In genomic region chr10:23070819-23071218, GRCh38 we compare ENCODE assay signal across 15 cellular contexts. TPM values are rescaled to one million over a fixed set of nuclear protein-coding genes. Genes with fewer than 3 reads are reported as not detected.
A peak's percentile ranks its signal among the peaks of the same experiment; 100 is the strongest.
DNase-seq lines count a peak whose midpoint lies in the region; ATAC-seq lines count a peak whose summit lies in the region.
"Had no signal": no experiment of that assay in that cellular context is flagged by ENCODE, and none has a peak within 500 bp of the region (broad histone marks: within the 10 kb centered on the region; RNA-seq: fewer than 3 reads in every experiment).

No MANE protein-coding gene starts in this region.

- H3K4me3 Mint-ChIP-seq in activated CD4-positive, alpha-beta T cell treated with anti-CD3 and anti-CD28 coated beads, Interleukin-2, amount 10 ng/mL, durations not matched to agents 7 days and 5 days = no peak overlapping the region
- H3K4me3 Mint-ChIP-seq: activated CD8-positive, alpha-beta T cell treated with anti-CD3 and anti-CD28 coated beads for 36 hours had no signal

- CTCF ChIA-PET in activated CD4-positive, alpha-beta T cell treated with anti-CD3 and anti-CD28 coated beads, Interleukin-2, amount 10 ng/mL, durations not matched to agents 7 days and 5 days (lab: Charles Lee) = interaction anchor here (0.6 kb wide), 1 partner anchor 1071 kb away, joined by 3 read pairs; no protein-coding TSS in a partner anchor

- no peaks in the 10 kb centered on the region for H3K9me3 Mint-ChIP-seq in activated CD4-positive, alpha-beta T cell treated with anti-CD3 and anti-CD28 coated beads, Interleukin-2, amount 10 ng/mL, durations not matched to agents 7 days and 5 days
- H3K9me3 Mint-ChIP-seq: activated CD8-positive, alpha-beta T cell treated with anti-CD3 and anti-CD28 coated beads for 36 hours had no signal

- no peaks in the 10 kb centered on the region for H3K27me3 ChIP-seq in thymus (ENCODE audit: control insufficient read depth, insufficient read depth)
- H3K27me3 ChIP-seq: dorsolateral prefrontal cortex, upper lobe of left lung had no signal

- DNase-seq in NCI-H82 (lab: John Stamatoyannopoulos, UW) (peak; percentile 1), NCI-H82 treated with DMSO at 0.1 percent for 48 hours (lab: John Stamatoyannopoulos, UW; ENCODE audit: unreplicated experiment) (no peak), NCI-H2029 (lab: John Stamatoyannopoulos, UW) (peak; percentile 79), NCI-H526 (lab: John Stamatoyannopoulos, UW) (no peak)
- no peak for DNase-seq in activated naive CD4-positive, alpha-beta T cell treated with anti-CD3 and anti-CD28 coated beads, Interleukin-2, amount 50 U/mL, for 16 hours
- no peak for DNase-seq in activated CD4-positive, alpha-beta T cell treated with anti-CD3 and anti-CD28 coated beads, Interleukin-2, amount 10 ng/mL, durations not matched to agents 7 days and 5 days
- DNase-seq: activated CD8-positive, alpha-beta T cell treated with anti-CD3 and anti-CD28 coated beads for 36 hours; dorsolateral prefrontal cortex; Karpas-422; mucosa of descending colon; psoas muscle; T1000; upper lobe of left lung had no signal

- POLR2A ChIA-PET in activated CD4-positive, alpha-beta T cell treated with anti-CD3 and anti-CD28 coated beads, Interleukin-2, amount 10 ng/mL, durations not matched to agents 7 days and 5 days (lab: Charles Lee) = no interaction called here

- H3K27ac Mint-ChIP-seq in activated CD4-positive, alpha-beta T cell treated with anti-CD3 and anti-CD28 coated beads, Interleukin-2, amount 10 ng/mL, durations not matched to agents 7 days and 5 days = no peak overlapping the region
- H3K27ac Mint-ChIP-seq: activated CD8-positive, alpha-beta T cell treated with anti-CD3 and anti-CD28 coated beads for 36 hours had no signal

- peaks cover 1% of the 10 kb centered on the region for H3K27me3 Mint-ChIP-seq in activated CD4-positive, alpha-beta T cell treated with anti-CD3 and anti-CD28 coated beads, Interleukin-2, amount 10 ng/mL, durations not matched to agents 7 days and 5 days

- ATAC-seq in HG02885 (IDR thresholded peaks at IDR 0.05; ENCODE audit: poor library complexity, unreplicated experiment) = peak; percentile 68
- ATAC-seq: activated CD8-positive, alpha-beta T cell treated with anti-CD3 and anti-CD28 coated beads for 36 hours; mucosa of descending colon had no signal

- H3K4me1 Mint-ChIP-seq in activated CD4-positive, alpha-beta T cell treated with anti-CD3 and anti-CD28 coated beads, Interleukin-2, amount 10 ng/mL, durations not matched to agents 7 days and 5 days = peaks cover 2% of the 10 kb centered on the region

- no peaks in the 10 kb centered on the region for H3K36me3 Mint-ChIP-seq in activated CD4-positive, alpha-beta T cell treated with anti-CD3 and anti-CD28 coated beads, Interleukin-2, amount 10 ng/mL, durations not matched to agents 7 days and 5 days (ENCODE audit: low read depth)

- no peaks in the 10 kb centered on the region for H3K4me1 ChIP-seq in thymus (ENCODE audit: control insufficient read depth, insufficient read depth, low read length)

- no peaks in the 10 kb centered on the region for H3K36me3 ChIP-seq in thymus (ENCODE audit: control insufficient read depth, insufficient read depth)
- H3K36me3 ChIP-seq: upper lobe of left lung had no signal

- 93% methylated on average over 4 of the region's 4 CpGs for WGBS in thymus

- H3K9me3 ChIP-seq in thymus (ENCODE audit: control insufficient read depth) = no peaks in the 10 kb centered on the region
- H3K9me3 ChIP-seq: mucosa of descending colon, psoas muscle, upper lobe of left lung had no signal

- peak overlapping the region; percentile 12 for H3K27ac ChIP-seq in thymus (ENCODE audit: low read depth)
- H3K27ac ChIP-seq: dorsolateral prefrontal cortex, psoas muscle, upper lobe of left lung had no signal

- no peak overlapping the region for H3K4me3 ChIP-seq in thymus (ENCODE audit: low read length)
- H3K4me3 ChIP-seq: dorsolateral prefrontal cortex, mucosa of descending colon, psoas muscle, upper lobe of left lung had no signal

RNA-seq across cellular contexts. Expression of gene MSRB2, which starts 24.6 kb away (rescaled TPM):
- polyA plus RNA-seq in thymus = 26.2 TPM
- 1 to 10 TPM; 6.5 to 9.2 TPM for total RNA-seq in activated CD4-positive, alpha-beta T cell treated with anti-CD3 and anti-CD28 coated beads, Interleukin-2, amount 10 ng/mL, durations not matched to agents 7 days and 5 days

Comparison
In these comparisons a context has a peak if more than half of its experiments do, and no peak if none do; other contexts are left out.
1. DNase-seq: peak in NCI-H82 (single experiment) and NCI-H2029 (single experiment); none in NCI-H82 treated with DMSO at 0.1 percent for 48 hours (single experiment), activated naive CD4-positive, alpha-beta T cell treated with anti-CD3 and anti-CD28 coated beads, Interleukin-2, amount 50 U/mL, for 16 hours (single experiment), NCI-H526 (0 of 2) and activated CD4-positive, alpha-beta T cell treated with anti-CD3 and anti-CD28 coated beads, Interleukin-2, amount 10 ng/mL, durations not matched to agents 7 days and 5 days (single experiment).